15 cellular contexts compared by ENCODE assay signal in the genomic region with DNA sequence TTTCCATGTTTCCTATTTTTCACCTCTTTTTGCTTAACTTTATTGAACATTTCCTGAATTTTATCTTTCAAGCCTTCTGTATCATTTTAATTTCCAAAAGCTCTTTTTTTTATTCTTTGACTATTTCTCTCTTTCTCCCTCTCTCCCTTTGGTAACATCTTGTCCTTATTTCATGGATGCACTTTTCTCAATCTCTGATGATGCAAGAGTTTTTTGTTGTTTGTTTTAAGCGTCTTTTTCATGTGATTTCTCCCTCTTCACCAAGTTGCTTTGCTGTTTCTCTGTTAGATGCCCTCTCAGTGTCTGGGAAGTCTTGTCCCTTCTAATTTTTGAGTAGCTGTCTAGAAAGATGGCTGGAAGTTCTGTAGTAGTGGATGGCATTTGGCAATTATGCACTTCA.
"Had no signal": no experiment of that assay in that cellular context is flagged by ENCODE, and none has a peak within 500 bp of the region (broad histone marks: within the 10 kb centered on the region; RNA-seq: fewer than 3 reads in every experiment).

No MANE protein-coding gene starts in this region.

- H3K4me3 ChIP-seq: ovary had no signal

- H3K36me3 ChIP-seq: ovary had no signal

- H3K9me3 ChIP-seq: ovary had no signal

- H3K27me3 ChIP-seq: ovary had no signal

- H3K9me3 Mint-ChIP-seq: activated T-helper 17 cell treated with anti-CD3 and anti-CD28 coated beads, Interleukin-2, amount 50 U/mL, for 72 hours; neural crest cell had no signal

- H3K27me3 Mint-ChIP-seq: activated T-helper 17 cell treated with anti-CD3 and anti-CD28 coated beads, Interleukin-2, amount 50 U/mL, for 72 hours had no signal

- DNase-seq: activated CD4-positive, alpha-beta T cell treated with anti-CD3 and anti-CD28 coated beads for 1 hour; activated CD4-positive, alpha-beta T cell treated with anti-CD3 and anti-CD28 coated beads, Interleukin-2, amount 50 U/mL, for 4 hours; activated naive CD4-positive, alpha-beta T cell treated with Interleukin-2 at 50 U/mL for 16 hours; activated T-cell treated with anti-CD3 and anti-CD28 coated beads for 4 hours; caudate nucleus; cortex of kidney; effector CD8-positive, alpha-beta T cell; islet precursor cell; midbrain; ovary; stimulated activated CD4-positive, alpha-beta T cell treated with anti-CD3 and anti-CD28 coated beads, Interleukin-2, amount 100 ng/mL, for 48 hours; stimulated activated naive CD4-positive, alpha-beta T cell treated with Interleukin-2 at 50 U/mL for 16 hours had no signal

- H3K27ac ChIP-seq: ovary, VCaP had no signal

- H3K27ac Mint-ChIP-seq: activated T-helper 17 cell treated with anti-CD3 and anti-CD28 coated beads, Interleukin-2, amount 50 U/mL, for 72 hours had no signal

- H3K4me3 Mint-ChIP-seq: activated T-helper 17 cell treated with anti-CD3 and anti-CD28 coated beads, Interleukin-2, amount 50 U/mL, for 72 hours; neural crest cell had no signal
